18 cellular contexts compared by ENCODE assay signal in genomic region chr11:98835336-98835735, GRCh38.
"Had no signal": no experiment of that assay in that cellular context is flagged by ENCODE, and none has a peak within 500 bp of the region (broad histone marks: within the 10 kb centered on the region; RNA-seq: fewer than 3 reads in every experiment).

No MANE protein-coding gene starts in this region.

- H3K9me3 ChIP-seq: colonic mucosa, neutrophil, uterus had no signal

- H3K4me2 ChIP-seq: hepatocyte had no signal

- H3K36me3 Mint-ChIP-seq: memory B cell; natural killer cell; stimulated activated memory B cell treated with anti-CD40 and anti-IgM and Interleukin-4, amounts not matched to agents 10 μg/mL and 1 μg/mL and 100 μg/mL, for 72 hours had no signal

- ATAC-seq: esophagus mucosa; left lung; natural killer cell; stimulated activated memory B cell treated with anti-CD40 and anti-IgM and Interleukin-4, amounts not matched to agents 10 μg/mL and 1 μg/mL and 100 μg/mL, for 72 hours had no signal

- H3K4me1 ChIP-seq: colonic mucosa, left lung, parathyroid adenoma, uterus had no signal

- H3K4me3 ChIP-seq: colonic mucosa, hepatocyte, left lung, uterus had no signal

- H3K27ac Mint-ChIP-seq: activated CD4-positive, alpha-beta memory T cell treated with anti-CD3 and anti-CD28 coated beads, Interleukin-2, amount 10 ng/mL, durations not matched to agents 7 days and 5 days; activated T-cell treated with anti-CD3 and anti-CD28 coated beads, Interleukin-2, amount 50 U/mL, for 24 hours; memory B cell; natural killer cell; stimulated activated memory B cell treated with anti-CD40 and anti-IgM and Interleukin-4, amounts not matched to agents 10 μg/mL and 1 μg/mL and 100 μg/mL, for 72 hours had no signal

- H3K9ac ChIP-seq: parathyroid adenoma had no signal

- H3K27me3 Mint-ChIP-seq: activated CD4-positive, alpha-beta memory T cell treated with anti-CD3 and anti-CD28 coated beads, Interleukin-2, amount 10 ng/mL, durations not matched to agents 7 days and 5 days; activated T-cell treated with anti-CD3 and anti-CD28 coated beads, Interleukin-2, amount 50 U/mL, for 24 hours; memory B cell; stimulated activated memory B cell treated with anti-CD40 and anti-IgM and Interleukin-4, amounts not matched to agents 10 μg/mL and 1 μg/mL and 100 μg/mL, for 72 hours had no signal

- H3K27me3 ChIP-seq: colonic mucosa, hepatocyte, left lung, neutrophil, uterus had no signal

- H3K36me3 ChIP-seq: colonic mucosa, left lung, neutrophil, uterus had no signal

- DNase-seq: activated CD4-positive, alpha-beta memory T cell treated with anti-CD3 and anti-CD28 coated beads, Interleukin-2, amount 10 ng/mL, durations not matched to agents 7 days and 5 days; activated CD4-positive, alpha-beta T cell treated with anti-CD3 and anti-CD28 coated beads for 4 hours; activated effector memory CD4-positive, alpha-beta T cell treated with Interleukin-2 at 50 U/mL for 16 hours; activated naive CD4-positive, alpha-beta T cell treated with anti-CD3 and anti-CD28 coated beads, Interleukin-2, amount 50 U/mL, for 16 hours; activated T-cell treated with anti-CD3 and anti-CD28 coated beads, Interleukin-2, amount 50 U/mL, for 24 hours; caudate nucleus; colonic mucosa; islet precursor cell; left lung; natural killer cell; stimulated activated CD4-positive, alpha-beta T cell treated with anti-CD3 and anti-CD28 coated beads, Interleukin-2, amount 100 ng/mL, for 48 hours; uterus had no signal

- H2AFZ ChIP-seq: hepatocyte, parathyroid adenoma had no signal

- H3K4me3 Mint-ChIP-seq: activated CD4-positive, alpha-beta memory T cell treated with anti-CD3 and anti-CD28 coated beads, Interleukin-2, amount 10 ng/mL, durations not matched to agents 7 days and 5 days; activated T-cell treated with anti-CD3 and anti-CD28 coated beads, Interleukin-2, amount 50 U/mL, for 24 hours; memory B cell; natural killer cell; stimulated activated memory B cell treated with anti-CD40 and anti-IgM and Interleukin-4, amounts not matched to agents 10 μg/mL and 1 μg/mL and 100 μg/mL, for 72 hours had no signal

- H3K27ac ChIP-seq: colonic mucosa, hepatocyte, left lung, neutrophil, parathyroid adenoma, uterus had no signal

- H3K4me1 Mint-ChIP-seq: activated CD4-positive, alpha-beta memory T cell treated with anti-CD3 and anti-CD28 coated beads, Interleukin-2, amount 10 ng/mL, durations not matched to agents 7 days and 5 days; memory B cell; natural killer cell; stimulated activated memory B cell treated with anti-CD40 and anti-IgM and Interleukin-4, amounts not matched to agents 10 μg/mL and 1 μg/mL and 100 μg/mL, for 72 hours had no signal
